1 cellular context compared by ENCODE assay signal in the genomic region with DNA sequence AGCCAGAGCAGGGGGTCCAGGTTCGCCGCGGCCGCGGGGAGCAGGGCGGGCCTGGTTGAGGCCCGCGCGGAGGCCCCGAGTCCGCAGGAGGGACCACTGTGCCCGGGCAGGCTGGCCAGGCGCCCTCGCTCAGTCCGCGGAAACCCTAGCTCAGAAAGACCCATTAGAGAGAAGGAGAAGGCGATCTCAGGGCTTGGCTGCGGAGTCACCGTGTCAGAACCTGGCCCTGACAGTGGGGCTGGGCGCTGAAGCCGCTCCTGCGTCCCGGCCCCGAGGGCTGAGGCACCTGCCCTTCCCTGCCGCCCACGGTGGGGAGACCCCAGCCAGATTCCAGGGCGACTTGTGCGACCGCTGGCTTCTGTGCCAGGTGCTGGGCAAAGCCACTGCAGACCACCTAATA.
TF ChIP-seq lines count a peak whose summit lies in the region.

No MANE protein-coding gene starts in this region.

TF ChIP-seq in WTC11, 78 proteins besides CTCF, POLR2A, EP300 and RAD21 (continued from another document):
- TF ChIP-seq, protein P1, sequence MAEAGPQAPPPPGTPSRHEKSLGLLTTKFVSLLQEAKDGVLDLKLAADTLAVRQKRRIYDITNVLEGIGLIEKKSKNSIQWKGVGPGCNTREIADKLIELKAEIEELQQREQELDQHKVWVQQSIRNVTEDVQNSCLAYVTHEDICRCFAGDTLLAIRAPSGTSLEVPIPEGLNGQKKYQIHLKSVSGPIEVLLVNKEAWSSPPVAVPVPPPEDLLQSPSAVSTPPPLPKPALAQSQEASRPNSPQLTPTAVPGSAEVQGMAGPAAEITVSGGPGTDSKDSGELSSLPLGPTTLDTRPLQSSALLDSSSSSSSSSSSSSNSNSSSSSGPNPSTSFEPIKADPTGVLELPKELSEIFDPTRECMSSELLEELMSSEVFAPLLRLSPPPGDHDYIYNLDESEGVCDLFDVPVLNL (CRISPR knock-in tag; IDR thresholded peaks at IDR 0.05; ENCODE audit: borderline replicate concordance, low read depth) = no peak
- TF ChIP-seq, protein P2, sequence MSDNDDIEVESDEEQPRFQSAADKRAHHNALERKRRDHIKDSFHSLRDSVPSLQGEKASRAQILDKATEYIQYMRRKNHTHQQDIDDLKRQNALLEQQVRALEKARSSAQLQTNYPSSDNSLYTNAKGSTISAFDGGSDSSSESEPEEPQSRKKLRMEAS (CRISPR knock-in tag; IDR thresholded peaks at IDR 0.05) = no peak
- no peak for TF ChIP-seq SP1 (CRISPR knock-in tag; conservative IDR thresholded peaks at IDR 0.05)
- no peak for TF ChIP-seq SMAD4 (CRISPR knock-in tag; IDR thresholded peaks at IDR 0.05)
TF ChIP-seq in WTC11: peak in this region for 0.
